Comparison of ENCODE assay signal across 1 cellular context in genomic region chr6:10720229-10720959, GRCh38.
TF ChIP-seq lines count a peak whose summit lies in the region.

No MANE protein-coding gene starts in this region.

TF ChIP-seq in HepG2, 621 proteins besides CTCF, POLR2A, EP300 and RAD21 (continued from another document and continues in another):
- TF ChIP-seq THAP9 (CRISPR knock-in tag; IDR thresholded peaks at IDR 0.05; ENCODE audit: borderline replicate concordance), result no peak; the same call in 1 of the 2 replicates
- TF ChIP-seq FOXP1 (IDR thresholded peaks at IDR 0.05), result no peak
- TF ChIP-seq FOXP1 (CRISPR knock-in tag; IDR thresholded peaks at IDR 0.05), result no peak
- peak; percentile 81 for TF ChIP-seq HDAC1 (CRISPR knock-in tag; IDR thresholded peaks at IDR 0.05)
- no peak for TF ChIP-seq ZNF205 (CRISPR knock-in tag; IDR thresholded peaks at IDR 0.05)
- no peak; the same call in 1 of the 2 replicates for TF ChIP-seq ZBTB10 (CRISPR knock-in tag; IDR thresholded peaks at IDR 0.05; ENCODE audit: borderline replicate concordance)
- no peak for TF ChIP-seq KLF12 (CRISPR knock-in tag; IDR thresholded peaks at IDR 0.05; ENCODE audit: borderline replicate concordance)
- no peak for TF ChIP-seq ZNF782 (CRISPR knock-in tag; IDR thresholded peaks at IDR 0.05; ENCODE audit: borderline replicate concordance)
- TF ChIP-seq FOXO4 (CRISPR knock-in tag; conservative IDR thresholded peaks at IDR 0.05), result no peak
- TF ChIP-seq ZNF709 (CRISPR knock-in tag; IDR thresholded peaks at IDR 0.05), result peak; percentile 79
- peak; percentile 27; the same call in 1 of the 2 replicates for TF ChIP-seq ZNF704 (CRISPR knock-in tag; IDR thresholded peaks at IDR 0.05; ENCODE audit: borderline replicate concordance)
- no peak for TF ChIP-seq KDM6A (CRISPR knock-in tag; IDR thresholded peaks at IDR 0.05; ENCODE audit: low read depth)
- no peak; the same call in 1 of the 2 replicates for TF ChIP-seq DR1 (CRISPR knock-in tag; IDR thresholded peaks at IDR 0.05)
- TF ChIP-seq SALL1 (CRISPR knock-in tag; IDR thresholded peaks at IDR 0.05), result no peak; the same call in none of the 2 replicates
- TF ChIP-seq POLR2G (IDR thresholded peaks at IDR 0.05; ENCODE audit: low read depth, low read length), result peak; percentile 61
- TF ChIP-seq TFE3 (CRISPR knock-in tag; IDR thresholded peaks at IDR 0.05), result no peak
- TF ChIP-seq MIER2 (CRISPR knock-in tag; IDR thresholded peaks at IDR 0.05), result no peak
- no peak for TF ChIP-seq EEA1 (CRISPR knock-in tag; IDR thresholded peaks at IDR 0.05; ENCODE audit: borderline replicate concordance)
- no peak for TF ChIP-seq ZSCAN9 (CRISPR knock-in tag; IDR thresholded peaks at IDR 0.05; ENCODE audit: borderline replicate concordance)
- no peak for TF ChIP-seq MTF2 (CRISPR knock-in tag; IDR thresholded peaks at IDR 0.05; ENCODE audit: borderline replicate concordance)
- TF ChIP-seq RXRA (CRISPR knock-in tag; IDR thresholded peaks at IDR 0.05), result peak; percentile 3; the same call in 1 of the 2 replicates
- TF ChIP-seq IRF9 (CRISPR knock-in tag; IDR thresholded peaks at IDR 0.05; ENCODE audit: borderline replicate concordance), result no peak
- TF ChIP-seq ZBTB7B (CRISPR knock-in tag; IDR thresholded peaks at IDR 0.05), result peak; percentile 43; the same call in 1 of the 2 replicates
- TF ChIP-seq POGK (CRISPR knock-in tag; conservative IDR thresholded peaks at IDR 0.05), result peak; percentile 82
- TF ChIP-seq ZNF572 (CRISPR knock-in tag; IDR thresholded peaks at IDR 0.05), result no peak
- TF ChIP-seq ZNF580 (CRISPR knock-in tag; IDR thresholded peaks at IDR 0.05; ENCODE audit: borderline replicate concordance, low read depth), result no peak
- TF ChIP-seq ZNF512 (CRISPR knock-in tag; IDR thresholded peaks at IDR 0.05), result no peak
- no peak for TF ChIP-seq ELF4 (CRISPR knock-in tag; IDR thresholded peaks at IDR 0.05; ENCODE audit: borderline replicate concordance)
- TF ChIP-seq MLX (CRISPR knock-in tag; IDR thresholded peaks at IDR 0.05), result no peak
- no peak for TF ChIP-seq SRSF9 (IDR thresholded peaks at IDR 0.05; ENCODE audit: borderline replicate concordance, insufficient read depth, low read depth, low read length, poor library complexity, severe bottlenecking)
- TF ChIP-seq ZNF749 (CRISPR knock-in tag; IDR thresholded peaks at IDR 0.05; ENCODE audit: borderline replicate concordance), result no peak
- TF ChIP-seq MED1 (CRISPR knock-in tag; IDR thresholded peaks at IDR 0.05), result peak; percentile 22; the same call in 1 of the 2 replicates
- no peak for TF ChIP-seq ZHX2 (IDR thresholded peaks at IDR 0.05; ENCODE audit: low read depth)
- TF ChIP-seq ZHX2 (CRISPR knock-in tag; IDR thresholded peaks at IDR 0.05; ENCODE audit: borderline replicate concordance), result no peak
- 0 out of 2 replicates have a peak, but pooled peaks have one; percentile 78 for TF ChIP-seq NFIB (CRISPR knock-in tag; IDR thresholded peaks at IDR 0.05; ENCODE audit: borderline replicate concordance)
